20 cellular contexts compared by ENCODE assay signal in genomic region chr3:72265661-72266370, GRCh38.
DNase-seq lines count a peak whose midpoint lies in the region; ATAC-seq and TF ChIP-seq lines count a peak whose summit lies in the region.
"Had no signal": no experiment of that assay in that cellular context is flagged by ENCODE, and none has a peak within 500 bp of the region (broad histone marks: within the 10 kb centered on the region; RNA-seq: fewer than 3 reads in every experiment).

No MANE protein-coding gene starts in this region.

- no TSS peak for BruUV-seq in OCI-LY7 (replicated peaks; lab: Mats Ljungman, UMichigan)

- H3K27ac ChIP-seq in OCI-LY7 (ENCODE audit: low read depth, low read length, poor library complexity, severe bottlenecking), result no peak overlapping the region
- no peak overlapping the region for H3K27ac ChIP-seq in thoracic aorta
- H3K27ac ChIP-seq: esophagus muscularis mucosa, GM23248, lower lobe of right lung, upper lobe of left lung had no signal

- no peak for DNase-seq in activated T-cell treated with anti-CD3 and anti-CD28 coated beads, Interleukin-2, amount 50 U/mL, for 72 hours
- DNase-seq in activated T-cell treated with anti-CD3 and anti-CD28 coated beads, Interleukin-2, amount 50 U/mL, for 48 hours, result no peak
- DNase-seq in OCI-LY7 (ENCODE audit: low spot score) (no peak), thoracic aorta (ENCODE audit: low spot score) (no peak), foreskin melanocyte (no peak)
- no peak for DNase-seq in activated CD4-positive, CD25-positive, alpha-beta regulatory T cell (lab: John Stamatoyannopoulos, UW)
- DNase-seq: activated CD4-positive, alpha-beta T cell treated with anti-CD3 and anti-CD28 coated beads, Interleukin-2, amount 50 U/mL, for 1 hour; activated naive CD4-positive, alpha-beta T cell treated with anti-CD3 and anti-CD28 coated beads, Interleukin-2, amount 10 ng/mL, durations not matched to agents 7 days and 5 days; cerebellar nuclear complex; IMR-90; lower lobe of right lung; NCI-H187 treated with DMSO at 0.1 percent for 48 hours; NK-92 treated with Interleukin-12 subunit alpha and Interleukin-12 subunit beta, amount 100 ng/mL, for 24 hours; occipital lobe; small intestine; upper lobe of left lung had no signal

- no peaks in the 10 kb centered on the region for H3K4me1 ChIP-seq in OCI-LY7 (ENCODE audit: insufficient read depth, low read length, poor library complexity, severe bottlenecking)
- peaks cover 18 to 44% of the 10 kb centered on the region in 2 donors for H3K4me1 ChIP-seq in thoracic aorta (ENCODE audit: control insufficient read depth in 1 of 2, low read depth in 2 of 2)

- H3K4me1 Mint-ChIP-seq in activated T-cell treated with anti-CD3 and anti-CD28 coated beads, Interleukin-2, amount 50 U/mL, for 72 hours (ENCODE audit: low read depth), result peaks cover 83% of the 10 kb centered on the region

- POLR2A ChIA-PET in OCI-LY7 (lab: Charles Lee), result interaction anchor here (0.5 to 1.8 kb wide), 2 partner anchors 24 to 27 kb away, joined by 3 to 4 read pairs; no protein-coding TSS in a partner anchor

- no peak overlapping the region for H3K4me3 ChIP-seq in OCI-LY7 (ENCODE audit: low read depth, low read length, poor library complexity, severe bottlenecking)
- no peak overlapping the region for H3K4me3 ChIP-seq in thoracic aorta
- H3K4me3 ChIP-seq: esophagus muscularis mucosa, GM23248, lower lobe of right lung, upper lobe of left lung had no signal

- peaks cover 7% of the 10 kb centered on the region for H3K27me3 Mint-ChIP-seq in activated T-cell treated with anti-CD3 and anti-CD28 coated beads, Interleukin-2, amount 50 U/mL, for 72 hours (ENCODE audit: low read depth)
- H3K27me3 Mint-ChIP-seq: activated naive CD4-positive, alpha-beta T cell treated with anti-CD3 and anti-CD28 coated beads, Interleukin-2, amount 10 ng/mL, durations not matched to agents 7 days and 5 days had no signal

- no peaks in the 10 kb centered on the region for H3K79me2 ChIP-seq in OCI-LY7 (ENCODE audit: insufficient read depth, low read depth, low read length)

- no peak overlapping the region for H3K4me2 ChIP-seq in OCI-LY7 (ENCODE audit: low read length)

- no peaks in the 10 kb centered on the region for H4K20me1 ChIP-seq in OCI-LY7 (ENCODE audit: insufficient read depth, low read length)

- no peak overlapping the region for H2AFZ ChIP-seq in OCI-LY7 (ENCODE audit: low read length)
- H2AFZ ChIP-seq: GM23248 had no signal

- peak; percentile 54 to 71 for ATAC-seq in activated T-cell treated with anti-CD3 and anti-CD28 coated beads, Interleukin-2, amount 50 U/mL, for 72 hours (replicated peaks in 1 of 2)
- peak; percentile 40 for ATAC-seq in GM21786 (IDR thresholded peaks at IDR 0.05; ENCODE audit: unreplicated experiment)
- no peak for ATAC-seq in thoracic aorta (ENCODE audit: insufficient number of reproducible peaks, low FRiP score, low read depth)
- ATAC-seq in GM21576 (IDR thresholded peaks at IDR 0.05; ENCODE audit: unreplicated experiment), result no peak
- ATAC-seq: lower lobe of right lung had no signal

- TF ChIP-seq CTCF in OCI-LY7 (conservative IDR thresholded peaks at IDR 0.05; ENCODE audit: low read length) (peak; percentile 37; the same call in 1 of the 2 replicates), thoracic aorta (IDR thresholded peaks at IDR 0.05) (peak; percentile 3)

- H3K36me3 ChIP-seq in OCI-LY7 (ENCODE audit: insufficient read depth, low read length) (no peaks in the 10 kb centered on the region), thoracic aorta (no peaks in the 10 kb centered on the region)
- H3K36me3 ChIP-seq: esophagus muscularis mucosa, lower lobe of right lung, upper lobe of left lung had no signal

- no peak overlapping the region for H3K27ac Mint-ChIP-seq in activated T-cell treated with anti-CD3 and anti-CD28 coated beads, Interleukin-2, amount 50 U/mL, for 72 hours
- H3K27ac Mint-ChIP-seq: activated naive CD4-positive, alpha-beta T cell treated with anti-CD3 and anti-CD28 coated beads, Interleukin-2, amount 10 ng/mL, durations not matched to agents 7 days and 5 days had no signal

- H3K9me3 ChIP-seq in OCI-LY7 (ENCODE audit: low read length), result no peaks in the 10 kb centered on the region
- no peaks in the 10 kb centered on the region for H3K9me3 ChIP-seq in thoracic aorta
- H3K9me3 ChIP-seq: esophagus muscularis mucosa, lower lobe of right lung, upper lobe of left lung had no signal

- no peaks in the 10 kb centered on the region for H3K9me2 ChIP-seq in OCI-LY7 (ENCODE audit: insufficient read depth, low read length)

- peaks cover 2 to 3% of the 10 kb centered on the region in 2 donors for H3K9me3 Mint-ChIP-seq in activated T-cell treated with anti-CD3 and anti-CD28 coated beads, Interleukin-2, amount 50 U/mL, for 72 hours
- H3K9me3 Mint-ChIP-seq: activated naive CD4-positive, alpha-beta T cell treated with anti-CD3 and anti-CD28 coated beads, Interleukin-2, amount 10 ng/mL, durations not matched to agents 7 days and 5 days had no signal

- H3K36me3 Mint-ChIP-seq in activated T-cell treated with anti-CD3 and anti-CD28 coated beads, Interleukin-2, amount 50 U/mL, for 72 hours (ENCODE audit: insufficient read depth in 2 of 2), result peaks cover 2 to 5% of the 10 kb centered on the region in 2 donors
- H3K36me3 Mint-ChIP-seq: activated naive CD4-positive, alpha-beta T cell treated with anti-CD3 and anti-CD28 coated beads, Interleukin-2, amount 10 ng/mL, durations not matched to agents 7 days and 5 days had no signal

- CTCF ChIA-PET in OCI-LY7 (lab: Charles Lee; ENCODE audit: unreplicated experiment), result interaction anchor here (0.6 to 1.1 kb wide), 4 partner anchors 14 to 325 kb away, joined by 3 to 5 read pairs (median 4); no protein-coding TSS in a partner anchor

- H3K27me3 ChIP-seq in thoracic aorta (replicated peaks; ENCODE audit: insufficient read depth), result no peaks in the 10 kb centered on the region
- H3K27me3 ChIP-seq: esophagus muscularis mucosa, upper lobe of left lung had no signal

- H3K4me3 Mint-ChIP-seq in activated T-cell treated with anti-CD3 and anti-CD28 coated beads, Interleukin-2, amount 50 U/mL, for 72 hours, result peak overlapping the region; percentile 27 to 69
- H3K4me3 Mint-ChIP-seq: activated naive CD4-positive, alpha-beta T cell treated with anti-CD3 and anti-CD28 coated beads, Interleukin-2, amount 10 ng/mL, durations not matched to agents 7 days and 5 days had no signal

- intact Hi-C loops in OCI-LY7 (cut with micrococcal nuclease; ENCODE audit: unreplicated experiment), result loop anchor here (1.0 to 10.0 kb wide), 4 partner anchors 161 to 391 kb away; no protein-coding TSS in a partner anchor

Comparison
In these comparisons a context has a peak if more than half of its experiments do, and no peak if none do; other contexts are left out.
1. ATAC-seq: peak in activated T-cell treated with anti-CD3 and anti-CD28 coated beads, Interleukin-2, amount 50 U/mL, for 72 hours (2 of 2) and GM21786 (single experiment); none in thoracic aorta (single experiment) and GM21576 (single experiment).